ENCODE assay signal across 11 cellular contexts in the genomic region with DNA sequence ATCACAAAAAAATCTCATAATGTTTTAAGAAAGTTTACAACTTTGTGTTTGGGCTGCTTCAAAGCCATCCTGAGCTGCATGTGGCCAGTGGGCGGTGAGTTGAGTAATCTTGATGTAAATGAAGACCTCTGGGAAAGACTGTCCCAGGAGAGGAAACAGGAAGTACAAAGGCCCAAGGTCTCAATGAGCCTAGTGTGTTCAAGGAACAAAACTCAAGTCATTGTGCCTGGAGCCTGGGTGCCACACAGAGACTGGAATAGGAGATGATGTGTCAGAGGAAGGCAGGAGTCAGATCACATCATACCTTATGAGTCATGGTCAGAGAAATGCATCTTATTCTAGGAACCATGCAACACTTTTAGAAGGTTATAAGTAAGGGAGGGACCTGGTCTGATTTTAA. TPM values are rescaled to one million over a fixed set of nuclear protein-coding genes. Genes with fewer than 3 reads are reported as not detected.
DNase-seq lines count a peak whose midpoint lies in the region; ATAC-seq, FAIRE-seq and TF ChIP-seq lines count a peak whose summit lies in the region.
"Had no signal": no experiment of that assay in that cellular context is flagged by ENCODE, and none has a peak within 500 bp of the region (broad histone marks: within the 10 kb centered on the region; RNA-seq: fewer than 3 reads in every experiment).

No MANE protein-coding gene starts in this region.

- no peaks in the 10 kb centered on the region for H3K27me3 Mint-ChIP-seq in glutamatergic neuron (ENCODE audit: unreplicated experiment)

- TF ChIP-seq CTCF in glutamatergic neuron (IDR thresholded peaks at IDR 0.05; ENCODE audit: partially characterized antibody, unreplicated experiment): no peak

- intact Hi-C loops in aorta (cut with DNase I): no loop called here

- H2AFZ ChIP-seq in ACC112 (ENCODE audit: low read length, unreplicated experiment): peak overlapping the region; percentile 39

- peaks cover 5% of the 10 kb centered on the region for H3K4me1 Mint-ChIP-seq in glutamatergic neuron (ENCODE audit: low read depth, unreplicated experiment)
- H3K4me1 Mint-ChIP-seq: immature natural killer cell had no signal

- H3K27ac ChIP-seq in ACC112 (ENCODE audit: low read depth, low read length) (peak overlapping the region; percentile 90), aorta (ENCODE audit: low read depth in 1 of 2, low read length in 2 of 2) (no peak overlapping the region)
- H3K27ac ChIP-seq: tibial artery had no signal

- no peaks in the 10 kb centered on the region for H3K36me3 ChIP-seq in ACC112 (ENCODE audit: insufficient read depth, low read length)
- H3K36me3 ChIP-seq in aorta (ENCODE audit: control insufficient read depth in 1 of 2, insufficient read depth in 2 of 2, low read length in 1 of 2): no peaks in the 10 kb centered on the region
- H3K36me3 ChIP-seq: tibial artery had no signal

- H3K4me3 Mint-ChIP-seq in glutamatergic neuron (ENCODE audit: unreplicated experiment): no peak overlapping the region
- H3K4me3 Mint-ChIP-seq: immature natural killer cell; T-helper 1 cell treated with Interleukin-12 subunit alpha and Interleukin-12 subunit beta and Interleukin-4 antibody, amounts not matched to agents 30 μg/mL and 1 μg/mL, for 36 hours had no signal

- ATAC-seq in esophagus mucosa (peak; percentile 75), aorta (ENCODE audit: low FRiP score) (no peak), HG03095 (IDR thresholded peaks at IDR 0.05; ENCODE audit: unreplicated experiment) (no peak)

- H3K36me3 Mint-ChIP-seq in glutamatergic neuron (ENCODE audit: unreplicated experiment): no peaks in the 10 kb centered on the region
- H3K36me3 Mint-ChIP-seq: immature natural killer cell had no signal

- WGBS in aorta, 2 donors: 88 to 91% methylated on average over 1 of the region's 1 CpG

- H3K9me3 ChIP-seq in aorta (ENCODE audit: control insufficient read depth, low read length): no peaks in the 10 kb centered on the region
- H3K9me3 ChIP-seq: tibial artery had no signal

- peak; percentile 64 for FAIRE-seq in GM19239 (lab: Jason Lieb, UNC)

- DNase-seq in GM19239 (ENCODE audit: insufficient read length, low spot score): no peak
- peak; percentile 71 for DNase-seq in HPDE6-E6E7 (ENCODE audit: extremely low spot score)
- no peak for DNase-seq in glutamatergic neuron
- no peak for DNase-seq in aorta
- no peak for DNase-seq in NCI-H2081 treated with DMSO at 0.1 percent for 48 hours (lab: John Stamatoyannopoulos, UW)
- DNase-seq: immature natural killer cell, tibial artery had no signal

- no peak overlapping the region for H3K4me3 ChIP-seq in ACC112 (ENCODE audit: low read depth, low read length)
- no peak overlapping the region for H3K4me3 ChIP-seq in aorta (ENCODE audit: low read length in 2 of 2)
- H3K4me3 ChIP-seq: tibial artery had no signal

- H3K79me2 ChIP-seq in ACC112 (ENCODE audit: control insufficient read depth, insufficient read depth, low read length, unreplicated experiment): no peaks in the 10 kb centered on the region

- H3K4me1 ChIP-seq in ACC112 (ENCODE audit: control insufficient read depth, insufficient read depth, low read length, unreplicated experiment) (peaks cover 27% of the 10 kb centered on the region), aorta (ENCODE audit: control insufficient read depth in 1 of 2, insufficient read depth in 2 of 2, low read length in 2 of 2) (no peaks in the 10 kb centered on the region)
- H3K4me1 ChIP-seq: tibial artery had no signal

- no peaks in the 10 kb centered on the region for H3K9me3 Mint-ChIP-seq in glutamatergic neuron (ENCODE audit: unreplicated experiment)
- H3K9me3 Mint-ChIP-seq: T-helper 1 cell treated with Interleukin-12 subunit alpha and Interleukin-12 subunit beta and Interleukin-4 antibody, amounts not matched to agents 30 μg/mL and 1 μg/mL, for 36 hours had no signal

- H3K27ac Mint-ChIP-seq in glutamatergic neuron (ENCODE audit: unreplicated experiment): no peak overlapping the region
- H3K27ac Mint-ChIP-seq: immature natural killer cell; T-helper 1 cell treated with Interleukin-12 subunit alpha and Interleukin-12 subunit beta and Interleukin-4 antibody, amounts not matched to agents 30 μg/mL and 1 μg/mL, for 36 hours had no signal

- H3K27me3 ChIP-seq in ACC112 (ENCODE audit: insufficient read depth, low read length) (no peaks in the 10 kb centered on the region), aorta (ENCODE audit: control insufficient read depth in 1 of 2, insufficient read depth in 2 of 2, low read length in 1 of 2) (no peaks in the 10 kb centered on the region)
- H3K27me3 ChIP-seq: tibial artery had no signal

RNA-seq across cellular contexts. Expression of gene COL19A1, which starts 51.5 kb away (rescaled TPM):
- 0.04 TPM for total RNA-seq in esophagus mucosa
- total RNA-seq in glutamatergic neuron (ENCODE audit: unreplicated experiment): 0.78 TPM
- total RNA-seq in aorta: 1 to 10 TPM in 1 of 2 donors, under 1 TPM in 1; 0.42 to 1.8 TPM
- not detected for polyA plus RNA-seq in aorta
- polyA plus RNA-seq: immature natural killer cell had no signal
